In the genomic region with DNA sequence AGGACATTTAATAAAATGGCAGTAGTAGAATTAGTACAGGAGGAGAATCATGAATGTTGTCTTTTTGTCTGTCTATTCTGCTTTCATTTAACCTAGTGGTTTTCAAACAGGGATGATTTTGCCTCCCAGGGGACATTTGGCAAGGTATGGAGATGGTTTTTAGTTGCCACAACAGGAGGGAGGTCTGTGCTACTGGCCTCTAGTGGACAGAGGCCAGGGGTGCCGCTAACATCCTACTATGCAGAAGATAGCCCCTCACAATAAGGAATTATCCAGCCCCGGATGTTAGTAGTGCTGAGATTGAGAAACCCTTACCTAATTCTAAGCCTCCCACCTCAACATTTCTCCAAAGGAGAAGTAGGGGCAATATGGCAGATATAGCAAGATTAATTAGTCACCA, we compare ENCODE assay signal across 8 cellular contexts. TPM values are rescaled to one million over a fixed set of nuclear protein-coding genes. Genes with fewer than 3 reads are reported as not detected.
A peak's percentile ranks its signal among the peaks of the same experiment; 100 is the strongest.
DNase-seq lines count a peak whose midpoint lies in the region; ATAC-seq and TF ChIP-seq lines count a peak whose summit lies in the region.
"Had no signal": no experiment of that assay in that cellular context is flagged by ENCODE, and none has a peak within 500 bp of the region (broad histone marks: within the 10 kb centered on the region; RNA-seq: fewer than 3 reads in every experiment).

No MANE protein-coding gene starts in this region.

- no peaks in the 10 kb centered on the region for H3K27me3 Mint-ChIP-seq in activated T-cell treated with anti-CD3 and anti-CD28 coated beads, Interleukin-2, amount 50 U/mL, for 4 hours (ENCODE audit: low read depth)

- H3K4me3 Mint-ChIP-seq in activated T-cell treated with anti-CD3 and anti-CD28 coated beads, Interleukin-2, amount 50 U/mL, for 4 hours, result no peak overlapping the region
- H3K4me3 Mint-ChIP-seq: mesothelial cell of epicardium had no signal

- H4K20me1 ChIP-seq in DND-41 (ENCODE audit: insufficient read depth, low read length), result peaks cover 10% of the 10 kb centered on the region; the same call in 1 of the 2 replicates

- H3K27ac ChIP-seq in DND-41 (ENCODE audit: low read length), result no peak overlapping the region

- peak; percentile 46 for TF ChIP-seq CTCF in DND-41 (IDR thresholded peaks at IDR 0.05; ENCODE audit: borderline replicate concordance, extremely low read depth, low read length, poor library complexity, severe bottlenecking)

- H3K9me3 ChIP-seq in DND-41 (ENCODE audit: insufficient read depth, low read length, severe bottlenecking), result peaks cover 4% of the 10 kb centered on the region

- no peaks in the 10 kb centered on the region for H3K27me3 ChIP-seq in DND-41 (ENCODE audit: insufficient read depth, low read length, poor library complexity)

- no peaks in the 10 kb centered on the region for H3K4me1 ChIP-seq in DND-41 (ENCODE audit: insufficient read depth, low read length)

- H3K4me1 Mint-ChIP-seq in activated T-cell treated with anti-CD3 and anti-CD28 coated beads, Interleukin-2, amount 50 U/mL, for 4 hours (ENCODE audit: low read depth), result peaks cover 7% of the 10 kb centered on the region
- H3K4me1 Mint-ChIP-seq: mesothelial cell of epicardium had no signal

- H3K4me2 ChIP-seq in DND-41 (ENCODE audit: insufficient read depth, low read length), result no peak overlapping the region

- no peak overlapping the region for H3K4me3 ChIP-seq in DND-41 (ENCODE audit: low read depth in 1 of 2, low read length in 2 of 2)

- no peak overlapping the region for H3K9ac ChIP-seq in DND-41 (ENCODE audit: low read depth, low read length)

- DNase-seq in DND-41 (no peak), astrocyte of the hippocampus (ENCODE audit: low read depth, low spot score) (peak; percentile 31), myocyte (ENCODE audit: low read depth) (peak; percentile 7), LoVo (ENCODE audit: low spot score) (no peak)
- DNase-seq in activated T-cell treated with anti-CD3 and anti-CD28 coated beads, Interleukin-2, amount 50 U/mL, for 4 hours, result no peak

- H3K9me3 Mint-ChIP-seq in activated T-cell treated with anti-CD3 and anti-CD28 coated beads, Interleukin-2, amount 50 U/mL, for 4 hours, result peaks cover 13% of the 10 kb centered on the region

- peaks cover 2% of the 10 kb centered on the region; the same call in 1 of the 2 replicates for H3K79me2 ChIP-seq in DND-41 (ENCODE audit: insufficient read depth, low read length)

- peaks cover 92% of the 10 kb centered on the region for H3K36me3 ChIP-seq in DND-41 (ENCODE audit: insufficient read depth, low read length)

- H3K36me3 Mint-ChIP-seq in activated T-cell treated with anti-CD3 and anti-CD28 coated beads, Interleukin-2, amount 50 U/mL, for 4 hours (ENCODE audit: insufficient read depth), result peaks cover 54% of the 10 kb centered on the region

- peak; percentile 58; the same call in 2 of the 3 replicates for ATAC-seq in DND-41 (ENCODE audit: insufficient read depth, low read depth)
- peak; percentile 39 for ATAC-seq in HG02798 (IDR thresholded peaks at IDR 0.05; ENCODE audit: poor library complexity, unreplicated experiment)
- no peak for ATAC-seq in HG03521 (IDR thresholded peaks at IDR 0.05; ENCODE audit: unreplicated experiment)
- no peak for ATAC-seq in activated T-cell treated with anti-CD3 and anti-CD28 coated beads, Interleukin-2, amount 50 U/mL, for 4 hours

- H2AFZ ChIP-seq in DND-41 (ENCODE audit: low read depth, low read length), result no peak overlapping the region

RNA-seq across cellular contexts. Expression of a gene that starts 18.3 kb away (rescaled TPM):
- 47.9 and 57.2 TPM in 2 replicates for total RNA-seq in myocyte
- polyA plus RNA-seq in myocyte (2012), result 9.3 TPM
- total RNA-seq in activated T-cell treated with anti-CD3 and anti-CD28 coated beads, Interleukin-2, amount 50 U/mL, for 4 hours, result 10 to 100 TPM; 45.2 to 47.3 (median 46.8) TPM

RNA-seq across cellular contexts. Expression of a gene that starts 18.6 kb away (rescaled TPM):
- 0.32 and 1.1 TPM in 2 replicates for total RNA-seq in myocyte
- 1.6 TPM for polyA plus RNA-seq in myocyte (2012)
- total RNA-seq in activated T-cell treated with anti-CD3 and anti-CD28 coated beads, Interleukin-2, amount 50 U/mL, for 4 hours, result under 1 TPM; 0.29 to 0.76 (median 0.53) TPM

Comparison
In these comparisons a context has a peak if more than half of its experiments do, and no peak if none do; other contexts are left out.
1. ATAC-seq: peak in DND-41 (single experiment) and HG02798 (single experiment); none in HG03521 (single experiment) and activated T-cell treated with anti-CD3 and anti-CD28 coated beads, Interleukin-2, amount 50 U/mL, for 4 hours (0 of 2).
2. DNase-seq: peak in astrocyte of the hippocampus (single experiment) and myocyte (single experiment); none in DND-41 (single experiment), LoVo (single experiment) and activated T-cell treated with anti-CD3 and anti-CD28 coated beads, Interleukin-2, amount 50 U/mL, for 4 hours (single experiment).